Comparison of ENCODE assay signal across 27 cellular contexts in genomic region chr11:101100601-101101000, GRCh38. TPM values are rescaled to one million over a fixed set of nuclear protein-coding genes. Genes with fewer than 3 reads are reported as not detected.
"Had no signal": no experiment of that assay in that cellular context is flagged by ENCODE, and none has a peak within 500 bp of the region (broad histone marks: within the 10 kb centered on the region; RNA-seq: fewer than 3 reads in every experiment).

No MANE protein-coding gene starts in this region.

- H3K4me3 Mint-ChIP-seq: immature natural killer cell; naive thymus-derived CD8-positive, alpha-beta T cell; nephron progenitor cell; stimulated activated memory B cell treated with anti-CD40 and anti-IgM and Interleukin-4, amounts not matched to agents 10 μg/mL and 1 μg/mL and 100 μg/mL, for 72 hours had no signal

- DNase-seq: cerebellar nuclear complex; cortex of kidney; foreskin keratinocyte; glutamatergic neuron; hypothalamus; immature natural killer cell; islet precursor cell; kidney glomerular epithelial cell; lower lobe of right lung; naive thymus-derived CD8-positive, alpha-beta T cell; nephron progenitor cell; nucleus accumbens; spleen; stimulated activated CD4-positive, alpha-beta T cell treated with anti-CD3 and anti-CD28 coated beads, Interleukin-4, amount 100 ng/mL, for 4 hours; stimulated activated naive CD8-positive, alpha-beta T cell treated with anti-CD3 and anti-CD28 coated beads, Interleukin-15, Interleukin-2, amounts not matched to agents 100 U/mL and 50 U/mL, for 24 hours; substantia nigra; testis; upper lobe of left lung had no signal

- ATAC-seq: esophagus mucosa; foreskin keratinocyte; lower lobe of right lung; naive thymus-derived CD8-positive, alpha-beta T cell; stimulated activated memory B cell treated with anti-CD40 and anti-IgM and Interleukin-4, amounts not matched to agents 10 μg/mL and 1 μg/mL and 100 μg/mL, for 72 hours; stimulated activated naive CD8-positive, alpha-beta T cell treated with anti-CD3 and anti-CD28 coated beads, Interleukin-15, Interleukin-2, amounts not matched to agents 100 U/mL and 50 U/mL, for 24 hours had no signal

- H3K27ac ChIP-seq: epithelial cell of prostate, foreskin keratinocyte, lower lobe of right lung, prostate gland, skin epidermis, spleen, testis, tibial nerve, upper lobe of left lung had no signal

- H3K27me3 ChIP-seq: foreskin keratinocyte, right atrium auricular region, spleen, testis, tibial nerve, upper lobe of left lung had no signal

- H3K36me3 ChIP-seq: lower lobe of right lung, prostate gland, right atrium auricular region, spleen, tibial nerve, upper lobe of left lung had no signal

- H3K9me3 Mint-ChIP-seq: stimulated activated memory B cell treated with anti-CD40 and anti-IgM and Interleukin-4, amounts not matched to agents 10 μg/mL and 1 μg/mL and 100 μg/mL, for 72 hours had no signal

- H3K27me3 Mint-ChIP-seq: stimulated activated memory B cell treated with anti-CD40 and anti-IgM and Interleukin-4, amounts not matched to agents 10 μg/mL and 1 μg/mL and 100 μg/mL, for 72 hours had no signal

- H3K36me3 Mint-ChIP-seq: naive thymus-derived CD8-positive, alpha-beta T cell; stimulated activated memory B cell treated with anti-CD40 and anti-IgM and Interleukin-4, amounts not matched to agents 10 μg/mL and 1 μg/mL and 100 μg/mL, for 72 hours had no signal

- H3K27ac Mint-ChIP-seq: immature natural killer cell; naive thymus-derived CD8-positive, alpha-beta T cell; nephron progenitor cell; stimulated activated memory B cell treated with anti-CD40 and anti-IgM and Interleukin-4, amounts not matched to agents 10 μg/mL and 1 μg/mL and 100 μg/mL, for 72 hours had no signal

- H3K4me1 ChIP-seq: foreskin keratinocyte, lower lobe of right lung, prostate gland, spleen, testis, tibial nerve, upper lobe of left lung had no signal

- H3K9me3 ChIP-seq: lower lobe of right lung, prostate gland, right atrium auricular region, testis, upper lobe of left lung had no signal

- H3K4me3 ChIP-seq: lower lobe of right lung, prostate gland, right atrium auricular region, skin epidermis, spleen, testis, tibial nerve, upper lobe of left lung had no signal

- H3K4me1 Mint-ChIP-seq: immature natural killer cell; naive thymus-derived CD8-positive, alpha-beta T cell; nephron progenitor cell; stimulated activated memory B cell treated with anti-CD40 and anti-IgM and Interleukin-4, amounts not matched to agents 10 μg/mL and 1 μg/mL and 100 μg/mL, for 72 hours had no signal

RNA-seq across cellular contexts. Expression of gene PGR, which starts 29.0 kb away (rescaled TPM):
- total RNA-seq: myocyte; naive thymus-derived CD8-positive, alpha-beta T cell; osteocyte had no signal
- polyA plus RNA-seq: immature natural killer cell; naive thymus-derived CD8-positive, alpha-beta T cell had no signal
